14 cellular contexts compared by ENCODE assay signal in genomic region chr5:110663525-110663924, GRCh38.
DNase-seq lines count a peak whose midpoint lies in the region; ATAC-seq and TF ChIP-seq lines count a peak whose summit lies in the region.
"Had no signal": no experiment of that assay in that cellular context is flagged by ENCODE, and none has a peak within 500 bp of the region (broad histone marks: within the 10 kb centered on the region; RNA-seq: fewer than 3 reads in every experiment).

No MANE protein-coding gene starts in this region.

- H3K4me1 Mint-ChIP-seq in activated B cell treated with CpG ODN at 0.5 μM for 24 hours = peaks cover 14% of the 10 kb centered on the region
- no peaks in the 10 kb centered on the region for H3K4me1 Mint-ChIP-seq in CD4-positive, alpha-beta T cell (ENCODE audit: low read depth)
- H3K4me1 Mint-ChIP-seq: stimulated activated naive CD8-positive, alpha-beta T cell treated with anti-CD3 and anti-CD28 coated beads, Interleukin-15, amount 100 ng/mL, for 72 hours had no signal

- 91 to 92% methylated on average over 1 of the region's 1 CpG for WGBS in tibial nerve, 2 donors

- POLR2A ChIA-PET in activated B cell treated with CpG ODN at 0.5 μM for 24 hours (lab: Charles Lee) = no interaction called here
- POLR2A ChIA-PET in CD4-positive, alpha-beta T cell (lab: Charles Lee) = no interaction called here

- H3K36me3 Mint-ChIP-seq in activated B cell treated with CpG ODN at 0.5 μM for 24 hours (ENCODE audit: low read depth) = no peaks in the 10 kb centered on the region
- no peaks in the 10 kb centered on the region for H3K36me3 Mint-ChIP-seq in CD4-positive, alpha-beta T cell (ENCODE audit: low read depth)

- H3K4me3 ChIP-seq in tibial nerve (no peak overlapping the region), mucosa of descending colon (no peak overlapping the region)

- no peaks in the 10 kb centered on the region for H3K9me3 Mint-ChIP-seq in activated B cell treated with CpG ODN at 0.5 μM for 24 hours
- H3K9me3 Mint-ChIP-seq in CD4-positive, alpha-beta T cell = no peaks in the 10 kb centered on the region
- H3K9me3 Mint-ChIP-seq: stimulated activated naive CD8-positive, alpha-beta T cell treated with anti-CD3 and anti-CD28 coated beads, Interleukin-15, amount 100 ng/mL, for 72 hours; T-helper 2 cell treated with Interferon-gamma antibody and Interleukin-4, amounts not matched to agents 5 μg/mL and 100 μg/mL, for 36 hours had no signal

- no peaks in the 10 kb centered on the region for H3K27me3 Mint-ChIP-seq in activated B cell treated with CpG ODN at 0.5 μM for 24 hours
- no peaks in the 10 kb centered on the region for H3K27me3 Mint-ChIP-seq in CD4-positive, alpha-beta T cell

- H3K27ac ChIP-seq in CD4-positive, alpha-beta T cell (ENCODE audit: low read depth, low read length) = no peak overlapping the region
- H3K27ac ChIP-seq in tibial nerve = no peak overlapping the region

- no peak overlapping the region for H3K4me3 Mint-ChIP-seq in activated B cell treated with CpG ODN at 0.5 μM for 24 hours
- H3K4me3 Mint-ChIP-seq in CD4-positive, alpha-beta T cell = no peak overlapping the region
- H3K4me3 Mint-ChIP-seq: stimulated activated naive CD8-positive, alpha-beta T cell treated with anti-CD3 and anti-CD28 coated beads, Interleukin-15, amount 100 ng/mL, for 72 hours; T-helper 2 cell treated with Interferon-gamma antibody and Interleukin-4, amounts not matched to agents 5 μg/mL and 100 μg/mL, for 36 hours had no signal

- TF ChIP-seq POLR2A in tibial nerve (IDR thresholded peaks at IDR 0.05) = no peak

- H3K27me3 ChIP-seq in CD4-positive, alpha-beta T cell (ENCODE audit: control insufficient read depth, insufficient read depth, low read length) = no peaks in the 10 kb centered on the region
- H3K27me3 ChIP-seq in tibial nerve = no peaks in the 10 kb centered on the region

- CTCF ChIA-PET in activated B cell treated with CpG ODN at 0.5 μM for 24 hours (lab: Charles Lee) = no interaction called here
- CTCF ChIA-PET in CD4-positive, alpha-beta T cell (lab: Charles Lee) = no interaction called here

- no peak for TF ChIP-seq CTCF in activated B cell treated with CpG ODN at 0.5 μM for 24 hours (IDR thresholded peaks at IDR 0.05)
- no peak for TF ChIP-seq CTCF in CD4-positive, alpha-beta T cell (IDR thresholded peaks at IDR 0.05)
- TF ChIP-seq CTCF in tibial nerve (IDR thresholded peaks at IDR 0.05) = no peak
- TF ChIP-seq CTCF in mucosa of descending colon (IDR thresholded peaks at IDR 0.05) = no peak

- DNase-seq in activated B cell treated with CpG ODN at 0.5 μM for 24 hours = no peak
- DNase-seq in A172 (ENCODE audit: low spot score) = no peak
- DNase-seq in CD4-positive, alpha-beta T cell = no peak
- DNase-seq in tibial nerve (ENCODE audit: low spot score in 2 of 2) = no peak
- no peak for DNase-seq in mucosa of descending colon
- DNase-seq: amygdala; effector CD8-positive, alpha-beta T cell; left ventricle myocardium superior; NK-92 treated with Interleukin-12 subunit alpha and Interleukin-12 subunit beta, amount 100 ng/mL, for 24 hours; stimulated activated naive CD8-positive, alpha-beta T cell treated with anti-CD3 and anti-CD28 coated beads, Interleukin-15, amount 100 ng/mL, for 72 hours had no signal

- H3K36me3 ChIP-seq in tibial nerve = no peaks in the 10 kb centered on the region
- H3K36me3 ChIP-seq in mucosa of descending colon (ENCODE audit: low read depth) = no peaks in the 10 kb centered on the region

- H3K4me1 ChIP-seq in tibial nerve = no peaks in the 10 kb centered on the region
- H3K4me1 ChIP-seq in mucosa of descending colon (ENCODE audit: low read depth) = no peaks in the 10 kb centered on the region

- no peak for TF ChIP-seq EP300 in tibial nerve (IDR thresholded peaks at IDR 0.05)

- H3K9me3 ChIP-seq in CD4-positive, alpha-beta T cell (ENCODE audit: control insufficient read depth, low read length) = no peaks in the 10 kb centered on the region
- H3K9me3 ChIP-seq in tibial nerve = no peaks in the 10 kb centered on the region
- H3K9me3 ChIP-seq in mucosa of descending colon = no peaks in the 10 kb centered on the region

- intact Hi-C loops in activated B cell treated with CpG ODN at 0.5 μM for 24 hours (cut with micrococcal nuclease) = no loop called here
- intact Hi-C loops in CD4-positive, alpha-beta T cell (cut with DNase I, micrococcal nuclease) = no loop called here
- intact Hi-C loops in mucosa of descending colon (cut with DNase I, micrococcal nuclease) = no loop called here

- H3K27ac Mint-ChIP-seq in activated B cell treated with CpG ODN at 0.5 μM for 24 hours = no peak overlapping the region
- H3K27ac Mint-ChIP-seq in CD4-positive, alpha-beta T cell = no peak overlapping the region
- H3K27ac Mint-ChIP-seq: stimulated activated naive CD8-positive, alpha-beta T cell treated with anti-CD3 and anti-CD28 coated beads, Interleukin-15, amount 100 ng/mL, for 72 hours; T-helper 2 cell treated with Interferon-gamma antibody and Interleukin-4, amounts not matched to agents 5 μg/mL and 100 μg/mL, for 36 hours had no signal

- peak; percentile 88 for ATAC-seq in GM18907 (IDR thresholded peaks at IDR 0.05; ENCODE audit: unreplicated experiment)
- peak; percentile 68 for ATAC-seq in HG02588 (IDR thresholded peaks at IDR 0.05; ENCODE audit: unreplicated experiment)
- ATAC-seq in HG03378 (IDR thresholded peaks at IDR 0.05; ENCODE audit: unreplicated experiment) = peak; percentile 90
- ATAC-seq in activated B cell treated with CpG ODN at 0.5 μM for 24 hours (ENCODE audit: low read depth) = peak; percentile 75
- ATAC-seq in CD4-positive, alpha-beta T cell (ENCODE audit: poor library complexity) = no peak
- no peak for ATAC-seq in mucosa of descending colon
- ATAC-seq: left ventricle myocardium superior; stimulated activated naive CD8-positive, alpha-beta T cell treated with anti-CD3 and anti-CD28 coated beads, Interleukin-15, amount 100 ng/mL, for 72 hours had no signal

Comparison
In these comparisons a context has a peak if more than half of its experiments do, and no peak if none do; other contexts are left out.
1. ATAC-seq: peak in GM18907 (single experiment), HG02588 (single experiment), HG03378 (single experiment) and activated B cell treated with CpG ODN at 0.5 μM for 24 hours (single experiment); none in CD4-positive, alpha-beta T cell (single experiment) and mucosa of descending colon (single experiment).